In genomic region chr12:50661300-50662120, GRCh38 we compare ENCODE assay signal across 13 cellular contexts.
DNase-seq lines count a peak whose midpoint lies in the region; ATAC-seq and TF ChIP-seq lines count a peak whose summit lies in the region.
"Had no signal": no experiment of that assay in that cellular context is flagged by ENCODE, and none has a peak within 500 bp of the region (broad histone marks: within the 10 kb centered on the region; RNA-seq: fewer than 3 reads in every experiment).

No MANE protein-coding gene starts in this region.

- H3K36me3 Mint-ChIP-seq in activated T-cell treated with anti-CD3 and anti-CD28 coated beads, Interleukin-2, amount 50 U/mL, for 72 hours (ENCODE audit: insufficient read depth in 2 of 2): peaks cover 0 to 4% of the 10 kb centered on the region in 2 donors

- H3K4me1 Mint-ChIP-seq in activated T-cell treated with anti-CD3 and anti-CD28 coated beads, Interleukin-2, amount 50 U/mL, for 72 hours (ENCODE audit: low read depth): peaks cover 6% of the 10 kb centered on the region

- H3K27ac Mint-ChIP-seq in activated T-cell treated with anti-CD3 and anti-CD28 coated beads, Interleukin-2, amount 50 U/mL, for 72 hours: peak overlapping the region; percentile 82
- H3K27ac Mint-ChIP-seq: activated naive CD8-positive, alpha-beta T cell had no signal

- CTCF ChIA-PET in RWPE1 (lab: Yijun Ruan, JAX): no interaction called here

- POLR2A ChIA-PET in RWPE1 (lab: Yijun Ruan, JAX; ENCODE audit: low non-redundant PET): no interaction called here

- H3K27ac ChIP-seq in RWPE1: no peak overlapping the region

- ATAC-seq in activated T-cell treated with anti-CD3 and anti-CD28 coated beads, Interleukin-2, amount 50 U/mL, for 72 hours (replicated peaks in 1 of 2): peak; percentile 51 to 66
- ATAC-seq in HG03565 (IDR thresholded peaks at IDR 0.05; ENCODE audit: unreplicated experiment): peak; percentile 36

- DNase-seq in activated T-cell treated with anti-CD3 and anti-CD28 coated beads, Interleukin-2, amount 50 U/mL, for 72 hours: no peak
- DNase-seq in activated T-cell treated with anti-CD3 and anti-CD28 coated beads for 4 hours: no peak
- DNase-seq in inferior parietal cortex (ENCODE audit: extremely low spot score): peak; percentile 61
- DNase-seq in HK-2 (ENCODE audit: unreplicated experiment): no peak
- no peak for DNase-seq in activated CD8-positive, alpha-beta memory T cell treated with anti-CD3 and anti-CD28 coated beads, Interleukin-2, amount 50 U/mL, for 4 hours
- DNase-seq in RWPE1 (ENCODE audit: low spot score): no peak
- DNase-seq in NOMO-1 treated with dmso at 0.1 percent for 144 hours (lab: John Stamatoyannopoulos, UW; ENCODE audit: unreplicated experiment): no peak
- DNase-seq: dermis blood vessel endothelial cell, naive B cell, NCI-H2171, thyroid gland had no signal

- TF ChIP-seq CTCF in RWPE1 (conservative IDR thresholded peaks at IDR 0.05; ENCODE audit: low read depth): no peak

- no peaks in the 10 kb centered on the region for H3K9me3 Mint-ChIP-seq in activated T-cell treated with anti-CD3 and anti-CD28 coated beads, Interleukin-2, amount 50 U/mL, for 72 hours
- H3K9me3 Mint-ChIP-seq: naive B cell had no signal

- H3K4me3 Mint-ChIP-seq in activated T-cell treated with anti-CD3 and anti-CD28 coated beads, Interleukin-2, amount 50 U/mL, for 72 hours: no peak overlapping the region
- H3K4me3 Mint-ChIP-seq: activated naive CD8-positive, alpha-beta T cell; naive B cell had no signal

- H3K27me3 Mint-ChIP-seq in activated T-cell treated with anti-CD3 and anti-CD28 coated beads, Interleukin-2, amount 50 U/mL, for 72 hours (ENCODE audit: low read depth): no peaks in the 10 kb centered on the region
- H3K27me3 Mint-ChIP-seq: activated naive CD8-positive, alpha-beta T cell; naive B cell had no signal
